Comparison of ENCODE assay signal across 22 cellular contexts in the genomic region with DNA sequence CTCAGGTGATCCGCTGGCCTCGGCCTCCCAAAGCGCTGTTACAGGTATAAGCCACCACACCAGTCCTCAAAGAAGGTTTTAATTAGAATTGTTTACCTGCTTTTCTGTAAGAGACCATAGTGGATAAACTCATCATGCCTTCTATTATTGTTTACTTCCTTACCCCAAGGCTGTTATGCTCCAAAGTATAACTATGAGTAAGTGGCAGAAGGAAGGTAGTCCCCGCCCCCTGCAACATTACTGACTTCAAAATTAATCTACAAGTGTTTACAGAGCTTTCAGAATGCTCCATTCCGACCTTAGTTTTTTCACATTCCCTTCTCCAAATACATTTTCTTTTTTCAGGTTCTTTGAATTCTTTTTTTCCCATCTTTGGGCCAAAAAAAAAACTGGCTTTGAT.
"Had no signal": no experiment of that assay in that cellular context is flagged by ENCODE, and none has a peak within 500 bp of the region (broad histone marks: within the 10 kb centered on the region; RNA-seq: fewer than 3 reads in every experiment).

No MANE protein-coding gene starts in this region.

- H3K27ac ChIP-seq: SK-N-MC, VCaP had no signal

- H3K27me3 Mint-ChIP-seq: activated CD4-positive, alpha-beta memory T cell treated with anti-CD3 and anti-CD28 coated beads for 36 hours; activated CD4-positive, alpha-beta T cell treated with anti-CD3 and anti-CD28 coated beads, Interleukin-2, amount 10 ng/mL, durations not matched to agents 7 days and 5 days; activated naive CD8-positive, alpha-beta T cell treated with anti-CD3 and anti-CD28 coated beads, Interleukin-2, amount 10 ng/mL, durations not matched to agents 7 days and 5 days; T-cell had no signal

- H3K36me3 Mint-ChIP-seq: activated naive CD8-positive, alpha-beta T cell treated with anti-CD3 and anti-CD28 coated beads, Interleukin-2, amount 10 ng/mL, durations not matched to agents 7 days and 5 days had no signal

- H3K27me3 ChIP-seq: MG63 had no signal

- H3K4me1 Mint-ChIP-seq: activated CD4-positive, alpha-beta T cell treated with anti-CD3 and anti-CD28 coated beads, Interleukin-2, amount 10 ng/mL, durations not matched to agents 7 days and 5 days; activated naive CD8-positive, alpha-beta T cell treated with anti-CD3 and anti-CD28 coated beads, Interleukin-2, amount 10 ng/mL, durations not matched to agents 7 days and 5 days; T-cell had no signal

- H3K27ac Mint-ChIP-seq: activated CD4-positive, alpha-beta memory T cell treated with anti-CD3 and anti-CD28 coated beads for 36 hours; activated CD4-positive, alpha-beta T cell treated with anti-CD3 and anti-CD28 coated beads, Interleukin-2, amount 10 ng/mL, durations not matched to agents 7 days and 5 days; activated naive CD8-positive, alpha-beta T cell treated with anti-CD3 and anti-CD28 coated beads, Interleukin-2, amount 10 ng/mL, durations not matched to agents 7 days and 5 days; T-cell had no signal

- H3K9me3 ChIP-seq: MG63 had no signal

- DNase-seq: activated CD4-positive, alpha-beta memory T cell treated with anti-CD3 and anti-CD28 coated beads for 36 hours; activated CD4-positive, alpha-beta T cell treated with anti-CD3 and anti-CD28 coated beads, Interleukin-2, amount 10 ng/mL, durations not matched to agents 7 days and 5 days; activated CD4-positive, CD25-positive, alpha-beta regulatory T cell; activated naive CD4-positive, alpha-beta T cell treated with anti-CD3 and anti-CD28 coated beads, Interleukin-2, amount 50 U/mL, for 16 hours; activated naive CD8-positive, alpha-beta T cell treated with anti-CD3 and anti-CD28 coated beads, Interleukin-2, amount 10 ng/mL, durations not matched to agents 7 days and 5 days; amniotic stem cell; caudate nucleus; MG63; MV-4-11; NCI-H1092 treated with DMSO at 0.1 percent for 48 hours; NCI-H1417 treated with DMSO at 0.1 percent for 48 hours; NCI-H1694; NCI-H2029; NCI-H2107; NCI-H2171 treated with DMSO at 0.1 percent for 48 hours; NCI-H226; NCI-H526; NCI-H774; T-cell; T-helper 2 cell had no signal

- ATAC-seq: T-cell had no signal

- H3K36me3 ChIP-seq: MG63 had no signal

- H3K4me3 Mint-ChIP-seq: activated CD4-positive, alpha-beta memory T cell treated with anti-CD3 and anti-CD28 coated beads for 36 hours; activated CD4-positive, alpha-beta T cell treated with anti-CD3 and anti-CD28 coated beads, Interleukin-2, amount 10 ng/mL, durations not matched to agents 7 days and 5 days; activated naive CD8-positive, alpha-beta T cell treated with anti-CD3 and anti-CD28 coated beads, Interleukin-2, amount 10 ng/mL, durations not matched to agents 7 days and 5 days; T-cell had no signal

- H3K4me3 ChIP-seq: MG63, SK-N-MC had no signal
